Comparison of ENCODE assay signal across 11 cellular contexts in genomic region chr10:74293686-74294365, GRCh38.
DNase-seq lines count a peak whose midpoint lies in the region; TF ChIP-seq lines count a peak whose summit lies in the region.
"Had no signal": no experiment of that assay in that cellular context is flagged by ENCODE, and none has a peak within 500 bp of the region (broad histone marks: within the 10 kb centered on the region; RNA-seq: fewer than 3 reads in every experiment).

No MANE protein-coding gene starts in this region.

- POLR2A ChIA-PET in HEK293 (lab: Yijun Ruan, JAX) = no interaction called here

- no peaks in the 10 kb centered on the region for H3K36me3 ChIP-seq in HEK293 (ENCODE audit: control insufficient read depth in 2 of 2, insufficient read depth in 1 of 2, low read length in 2 of 2)
- H3K36me3 ChIP-seq in effector memory CD4-positive, alpha-beta T cell (ENCODE audit: control insufficient read depth, insufficient read depth, low read length) = no peaks in the 10 kb centered on the region

- TF ChIP-seq CTCF in HEK293 (tag by site-specific recombination; IDR thresholded peaks at IDR 0.05) (no peak), retinal pigment epithelial cell (conservative IDR thresholded peaks at IDR 0.05; ENCODE audit: low read depth, low read length) (no peak)

- DNase-seq in NCI-H226 (peak; percentile 61), dedifferentiated amniotic fluid mesenchymal stem cell (ENCODE audit: extremely low spot score) (peak; percentile 91), retinal pigment epithelial cell (ENCODE audit: low read depth) (peak; percentile 55), NOMO-1 treated with dmso at 0.1 percent for 144 hours (lab: John Stamatoyannopoulos, UW; ENCODE audit: unreplicated experiment) (no peak), hypothalamus (lab: John Stamatoyannopoulos, UW) (no peak)
- DNase-seq in effector memory CD4-positive, alpha-beta T cell = no peak
- DNase-seq: activated CD4-positive, alpha-beta T cell treated with anti-CD3 and anti-CD28 coated beads, Interleukin-2, amount 50 U/mL, for 4 hours; cortex of kidney; mesendoderm; NCI-H524 had no signal

- H3K27ac ChIP-seq in HEK293 (ENCODE audit: extremely low read depth, low read depth, low read length) = no peak overlapping the region
- H3K27ac ChIP-seq in effector memory CD4-positive, alpha-beta T cell (ENCODE audit: insufficient read depth, low read length, poor library complexity, severe bottlenecking) = no peak overlapping the region

- H3K4me3 ChIP-seq in HEK293 (ENCODE audit: low read depth, low read length) (no peak overlapping the region), retinal pigment epithelial cell (ENCODE audit: low read length) (no peak overlapping the region)
- H3K4me3 ChIP-seq in effector memory CD4-positive, alpha-beta T cell (ENCODE audit: insufficient read depth, low read depth, low read length, poor library complexity, severe bottlenecking) = no peak overlapping the region

- CTCF ChIA-PET in HEK293 (lab: Yijun Ruan, JAX) = interaction anchor here (0.7 to 0.9 kb wide), 2 partner anchors 26 to 48 kb away, joined by 3 to 4 read pairs; no protein-coding TSS in a partner anchor

- peaks cover 11% of the 10 kb centered on the region for H3K4me1 ChIP-seq in HEK293 (ENCODE audit: control insufficient read depth, insufficient read depth, low read length)
- no peaks in the 10 kb centered on the region for H3K4me1 ChIP-seq in effector memory CD4-positive, alpha-beta T cell (ENCODE audit: control insufficient read depth, insufficient read depth, low read length, poor library complexity, severe bottlenecking)

- no peaks in the 10 kb centered on the region for H3K9me3 ChIP-seq in HEK293 (ENCODE audit: control insufficient read depth, insufficient read depth, low read depth, low read length)
- no peaks in the 10 kb centered on the region for H3K9me3 ChIP-seq in effector memory CD4-positive, alpha-beta T cell (ENCODE audit: control insufficient read depth, low read length)

- H3K27me3 ChIP-seq in effector memory CD4-positive, alpha-beta T cell (replicated peaks; ENCODE audit: control insufficient read depth, insufficient read depth, low read length, poor library complexity, severe bottlenecking) = no peaks in the 10 kb centered on the region

TF ChIP-seq in HEK293, 187 proteins besides CTCF, POLR2A, EP300 and RAD21 (continues in another document):
- TF ChIP-seq ZBTB20 (tag by site-specific recombination; IDR thresholded peaks at IDR 0.05) = no peak
- no peak for TF ChIP-seq ZNF16 (tag by site-specific recombination; IDR thresholded peaks at IDR 0.05; ENCODE audit: low read depth)
- TF ChIP-seq ZNF521 (tag by site-specific recombination; IDR thresholded peaks at IDR 0.05) = no peak
- no peak for TF ChIP-seq ZFP41 (tag by site-specific recombination; IDR thresholded peaks at IDR 0.05; ENCODE audit: borderline replicate concordance)
- TF ChIP-seq, protein P1, sequence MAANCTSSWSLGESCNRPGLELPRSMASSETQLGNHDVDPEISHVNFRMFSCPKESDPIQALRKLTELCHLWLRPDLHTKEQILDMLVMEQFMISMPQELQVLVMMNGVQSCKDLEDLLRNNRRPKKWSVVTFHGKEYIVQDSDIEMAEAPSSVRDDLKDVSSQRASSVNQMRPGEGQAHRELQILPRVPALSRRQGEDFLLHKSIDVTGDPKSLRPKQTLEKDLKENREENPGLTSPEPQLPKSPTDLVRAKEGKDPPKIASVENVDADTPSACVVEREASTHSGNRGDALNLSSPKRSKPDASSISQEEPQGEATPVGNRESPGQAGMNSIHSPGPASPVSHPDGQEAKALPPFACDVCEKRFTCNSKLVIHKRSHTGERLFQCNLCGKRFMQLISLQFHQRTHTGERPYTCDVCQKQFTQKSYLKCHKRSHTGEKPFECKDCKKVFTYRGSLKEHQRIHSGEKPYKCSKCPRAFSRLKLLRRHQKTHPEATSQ (tag by site-specific recombination; IDR thresholded peaks at IDR 0.05) = no peak
- TF ChIP-seq ZNF701 (tag by site-specific recombination; IDR thresholded peaks at IDR 0.05) = no peak
- no peak for TF ChIP-seq ZNF621 (tag by site-specific recombination; IDR thresholded peaks at IDR 0.05)
- TF ChIP-seq PRDM6 (tag by site-specific recombination; IDR thresholded peaks at IDR 0.05) = peak; percentile 81
- no peak for TF ChIP-seq ZNF416 (tag by site-specific recombination; IDR thresholded peaks at IDR 0.05)
- TF ChIP-seq ELK4 (IDR thresholded peaks at IDR 0.05; ENCODE audit: borderline replicate concordance, low read depth, low read length) = no peak
- TF ChIP-seq ZNF529 (tag by site-specific recombination; IDR thresholded peaks at IDR 0.05; ENCODE audit: insufficient replicate concordance) = no peak
- no peak for TF ChIP-seq ZSCAN30 (tag by site-specific recombination; IDR thresholded peaks at IDR 0.05)
- TF ChIP-seq ZBTB11 (tag by site-specific recombination; conservative IDR thresholded peaks at IDR 0.05; ENCODE audit: low read depth) = no peak
- no peak for TF ChIP-seq ZNF394 (tag by site-specific recombination; IDR thresholded peaks at IDR 0.05; ENCODE audit: borderline replicate concordance)
- peak; percentile 22; the same call in 1 of the 2 replicates for TF ChIP-seq ZXDB (tag by site-specific recombination; IDR thresholded peaks at IDR 0.05)
- no peak for TF ChIP-seq ZNF596 (tag by site-specific recombination; IDR thresholded peaks at IDR 0.05)
- TF ChIP-seq, protein P2, sequence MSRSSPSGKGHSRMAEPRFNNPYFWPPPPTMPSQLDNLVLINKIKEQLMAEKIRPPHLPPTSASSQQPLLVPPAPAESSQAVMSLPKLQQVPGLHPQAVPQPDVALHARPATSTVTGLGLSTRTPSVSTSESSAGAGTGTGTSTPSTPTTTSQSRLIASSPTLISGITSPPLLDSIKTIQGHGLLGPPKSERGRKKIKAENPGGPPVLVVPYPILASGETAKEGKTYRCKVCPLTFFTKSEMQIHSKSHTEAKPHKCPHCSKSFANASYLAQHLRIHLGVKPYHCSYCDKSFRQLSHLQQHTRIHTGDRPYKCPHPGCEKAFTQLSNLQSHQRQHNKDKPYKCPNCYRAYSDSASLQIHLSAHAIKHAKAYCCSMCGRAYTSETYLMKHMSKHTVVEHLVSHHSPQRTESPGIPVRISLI (tag by site-specific recombination; IDR thresholded peaks at IDR 0.05) = no peak

Comparison
In these comparisons a context has a peak if more than half of its experiments do, and no peak if none do; other contexts are left out.
1. DNase-seq: peak in NCI-H226 (single experiment), dedifferentiated amniotic fluid mesenchymal stem cell (single experiment) and retinal pigment epithelial cell (single experiment); none in NOMO-1 treated with dmso at 0.1 percent for 144 hours (single experiment), hypothalamus (0 of 51) and effector memory CD4-positive, alpha-beta T cell (0 of 3).